In genomic region chr13:54110597-54110996, GRCh38 we compare ENCODE assay signal across 23 cellular contexts.
"Had no signal": no experiment of that assay in that cellular context is flagged by ENCODE, and none has a peak within 500 bp of the region (broad histone marks: within the 10 kb centered on the region; RNA-seq: fewer than 3 reads in every experiment).

No MANE protein-coding gene starts in this region.

- H3K27me3 ChIP-seq: colonic mucosa, dorsolateral prefrontal cortex, esophagus muscularis mucosa, esophagus squamous epithelium, foreskin keratinocyte, gastrocnemius medialis, gastroesophageal sphincter, heart left ventricle, heart right ventricle had no signal

- H3K27me3 Mint-ChIP-seq: dendritic cell treated with granulocyte-macrophage colony-stimulating factor and Interleukin-4, amounts not matched to agents 40 ng/mL and 50 ng/mL, for 4 days; effector memory CD8-positive, alpha-beta T cell had no signal

- H3K4me3 ChIP-seq: colonic mucosa, coronary artery, dorsolateral prefrontal cortex, esophagus muscularis mucosa, esophagus squamous epithelium, gastrocnemius medialis, gastroesophageal sphincter, heart left ventricle, heart right ventricle had no signal

- H3K4me1 ChIP-seq: colonic mucosa, esophagus muscularis mucosa, esophagus squamous epithelium, foreskin keratinocyte, gastrocnemius medialis, gastroesophageal sphincter, heart left ventricle, heart right ventricle had no signal

- DNase-seq: colonic mucosa; cortex of kidney; dermis blood vessel endothelial cell; dorsolateral prefrontal cortex; effector CD4-positive, alpha-beta T cell; effector CD8-positive, alpha-beta T cell; effector memory CD4-positive, alpha-beta T cell; effector memory CD8-positive, alpha-beta T cell; endodermal cell; erythroblast; esophagus squamous epithelium; foreskin fibroblast; foreskin keratinocyte; foreskin melanocyte; gastrocnemius medialis; head of caudate nucleus; heart left ventricle; heart right ventricle had no signal

- H3K27ac Mint-ChIP-seq: dendritic cell treated with granulocyte-macrophage colony-stimulating factor and Interleukin-4, amounts not matched to agents 40 ng/mL and 50 ng/mL, for 4 days; effector memory CD8-positive, alpha-beta T cell; endodermal cell had no signal

- H3K27ac ChIP-seq: colonic mucosa, coronary artery, dorsolateral prefrontal cortex, epithelial cell of prostate, esophagus muscularis mucosa, esophagus squamous epithelium, foreskin keratinocyte, gastrocnemius medialis, gastroesophageal sphincter, heart left ventricle, heart right ventricle had no signal

- H3K9me3 ChIP-seq: colonic mucosa, esophagus muscularis mucosa, esophagus squamous epithelium, gastrocnemius medialis, gastroesophageal sphincter, heart left ventricle, heart right ventricle had no signal

- H3K9me3 Mint-ChIP-seq: endodermal cell had no signal

- H3K4me3 Mint-ChIP-seq: dendritic cell treated with granulocyte-macrophage colony-stimulating factor and Interleukin-4, amounts not matched to agents 40 ng/mL and 50 ng/mL, for 4 days; effector memory CD8-positive, alpha-beta T cell; endodermal cell had no signal

- H3K36me3 ChIP-seq: colonic mucosa, esophagus muscularis mucosa, esophagus squamous epithelium, gastrocnemius medialis, gastroesophageal sphincter, heart left ventricle, heart right ventricle had no signal
